ENCODE assay signal across 1 cellular context in the genomic region with DNA sequence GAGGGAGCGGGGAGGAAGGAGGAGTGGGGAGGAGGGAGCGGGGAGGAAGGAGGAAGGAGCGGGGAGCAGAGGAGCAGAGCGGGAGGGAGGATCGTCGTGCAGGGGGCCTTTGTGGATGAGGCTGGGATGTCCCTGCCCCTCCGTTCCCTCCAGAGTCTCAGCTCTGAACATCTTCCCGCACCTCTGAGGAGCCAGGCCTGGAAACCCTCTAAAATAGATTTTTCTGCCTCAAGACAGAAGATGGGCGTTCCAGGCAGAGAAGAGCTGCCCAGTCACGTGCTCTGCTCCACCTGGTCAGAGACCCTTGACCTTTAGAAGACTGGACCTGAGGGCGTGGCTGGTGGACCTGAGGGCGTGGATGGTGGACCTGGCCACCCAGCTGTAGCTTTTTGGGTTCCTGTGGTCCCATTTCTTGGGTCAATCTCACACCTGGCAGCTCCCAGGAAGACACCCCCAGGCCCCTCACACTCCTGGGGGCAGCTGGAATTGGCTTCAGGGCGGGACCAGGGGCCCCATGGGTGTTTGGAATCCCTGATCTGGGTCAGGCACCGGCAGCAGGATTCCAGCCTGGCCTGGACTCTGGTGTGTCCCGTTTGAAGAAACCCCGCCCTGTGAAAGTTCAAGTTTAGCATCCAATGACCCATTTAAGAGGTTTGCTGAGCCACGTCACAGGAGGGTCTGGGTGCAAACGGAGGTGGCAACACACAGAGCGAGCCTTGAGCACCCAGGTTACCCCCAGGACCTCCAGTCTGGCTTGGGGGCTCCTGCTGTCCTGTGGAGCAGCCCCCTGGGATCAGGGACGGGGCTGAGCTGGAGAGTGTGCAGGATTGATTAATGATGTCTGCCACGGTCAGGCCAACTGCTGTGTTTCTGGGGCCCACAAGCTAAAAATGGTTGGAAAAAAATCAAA.
TF ChIP-seq lines count a peak whose summit lies in the region.

No MANE protein-coding gene starts in this region.

TF ChIP-seq in IMR-90, 13 proteins besides CTCF, POLR2A, EP300 and RAD21:
- TF ChIP-seq MAZ (IDR thresholded peaks at IDR 0.05; ENCODE audit: borderline replicate concordance, low read depth, low read length), result no peak
- TF ChIP-seq MAFK (IDR thresholded peaks at IDR 0.05; ENCODE audit: low read depth, low read length), result no peak
- no peak for TF ChIP-seq SMC3 (IDR thresholded peaks at IDR 0.05; ENCODE audit: low read depth, low read length)
- TF ChIP-seq FOS (IDR thresholded peaks at IDR 0.05; ENCODE audit: low read depth, low read length), result no peak
- no peak for TF ChIP-seq BHLHE40 (IDR thresholded peaks at IDR 0.05; ENCODE audit: low read depth, low read length)
- TF ChIP-seq, protein P1, sequence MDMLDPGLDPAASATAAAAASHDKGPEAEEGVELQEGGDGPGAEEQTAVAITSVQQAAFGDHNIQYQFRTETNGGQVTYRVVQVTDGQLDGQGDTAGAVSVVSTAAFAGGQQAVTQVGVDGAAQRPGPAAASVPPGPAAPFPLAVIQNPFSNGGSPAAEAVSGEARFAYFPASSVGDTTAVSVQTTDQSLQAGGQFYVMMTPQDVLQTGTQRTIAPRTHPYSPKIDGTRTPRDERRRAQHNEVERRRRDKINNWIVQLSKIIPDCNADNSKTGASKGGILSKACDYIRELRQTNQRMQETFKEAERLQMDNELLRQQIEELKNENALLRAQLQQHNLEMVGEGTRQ (IDR thresholded peaks at IDR 0.05; ENCODE audit: low read depth, low read length), result no peak
- TF ChIP-seq, protein P2, sequence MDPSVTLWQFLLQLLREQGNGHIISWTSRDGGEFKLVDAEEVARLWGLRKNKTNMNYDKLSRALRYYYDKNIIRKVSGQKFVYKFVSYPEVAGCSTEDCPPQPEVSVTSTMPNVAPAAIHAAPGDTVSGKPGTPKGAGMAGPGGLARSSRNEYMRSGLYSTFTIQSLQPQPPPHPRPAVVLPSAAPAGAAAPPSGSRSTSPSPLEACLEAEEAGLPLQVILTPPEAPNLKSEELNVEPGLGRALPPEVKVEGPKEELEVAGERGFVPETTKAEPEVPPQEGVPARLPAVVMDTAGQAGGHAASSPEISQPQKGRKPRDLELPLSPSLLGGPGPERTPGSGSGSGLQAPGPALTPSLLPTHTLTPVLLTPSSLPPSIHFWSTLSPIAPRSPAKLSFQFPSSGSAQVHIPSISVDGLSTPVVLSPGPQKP (IDR thresholded peaks at IDR 0.05; ENCODE audit: borderline replicate concordance, low read depth, low read length), result no peak
- TF ChIP-seq CEBPB (IDR thresholded peaks at IDR 0.05; ENCODE audit: low read depth, low read length), result no peak
- TF ChIP-seq CHD1 (IDR thresholded peaks at IDR 0.05; ENCODE audit: low read depth, low read length), result no peak
- TF ChIP-seq MXI1 (IDR thresholded peaks at IDR 0.05; ENCODE audit: borderline replicate concordance, low read depth, low read length), result no peak
- TF ChIP-seq RFX5 (IDR thresholded peaks at IDR 0.05; ENCODE audit: low read depth, low read length), result no peak
- TF ChIP-seq NFE2L2 (IDR thresholded peaks at IDR 0.05; ENCODE audit: low read depth, low read length), result no peak
- TF ChIP-seq RCOR1 (IDR thresholded peaks at IDR 0.05; ENCODE audit: insufficient replicate concordance, low read length), result no peak
